In the genomic region with DNA sequence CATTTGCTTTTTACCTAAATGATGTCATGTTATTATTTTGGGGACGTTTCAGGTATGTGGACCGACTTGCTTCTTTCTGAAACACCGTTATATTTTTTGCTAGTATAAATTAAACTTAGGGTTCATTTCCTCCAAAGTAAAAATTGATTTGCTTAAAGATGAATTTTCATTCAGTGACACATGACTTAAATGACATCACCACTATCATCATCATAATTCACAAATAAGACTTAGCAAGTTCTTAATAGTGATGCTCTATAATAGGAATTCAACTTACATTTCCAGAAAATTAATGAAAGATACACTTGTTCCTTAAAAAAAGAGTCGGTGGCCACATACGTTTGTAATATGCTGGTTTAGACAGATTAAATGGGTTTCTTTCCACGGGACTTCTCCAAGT, we compare ENCODE assay signal across 27 cellular contexts. TPM values are rescaled to one million over a fixed set of nuclear protein-coding genes. Genes with fewer than 3 reads are reported as not detected.
DNase-seq lines count a peak whose midpoint lies in the region; ATAC-seq, FAIRE-seq and TF ChIP-seq lines count a peak whose summit lies in the region.
"Had no signal": no experiment of that assay in that cellular context is flagged by ENCODE, and none has a peak within 500 bp of the region (broad histone marks: within the 10 kb centered on the region; RNA-seq: fewer than 3 reads in every experiment).

No MANE protein-coding gene starts in this region.

- no peak for DNase-seq in activated CD4-positive, alpha-beta T cell treated with anti-CD3 and anti-CD28 coated beads, Interleukin-2, amount 10 ng/mL, durations not matched to agents 7 days and 5 days
- DNase-seq in activated CD4-positive, alpha-beta T cell treated with anti-CD3 and anti-CD28 coated beads for 48 hours: no peak
- DNase-seq in T-helper 17 cell: no peak
- DNase-seq in GM12878 (ENCODE audit: low read depth, low spot score): no peak
- DNase-seq in medulla oblongata (ENCODE audit: extremely low spot score): no peak
- DNase-seq: anterior cingulate cortex; BE2C; IMR-90; left lung; naive thymus-derived CD4-positive, alpha-beta T cell; NCI-H1105 treated with DMSO at 0.1 percent for 48 hours; NCI-H2029 treated with DMSO at 0.1 percent for 48 hours; NCI-H526; psoas muscle; Right ventricle myocardium superior; stimulated activated CD4-positive, alpha-beta T cell treated with anti-CD3 and anti-CD28 coated beads, Interleukin-4, amount 100 ng/mL, for 4 hours; stimulated activated naive CD4-positive, alpha-beta T cell treated with Interleukin-2 at 50 U/mL for 16 hours; T1000; thyroid gland had no signal

- H3K27me3 ChIP-seq in BLaER1 (no peaks in the 10 kb centered on the region), GM12878 (replicated peaks in 1 of 2; ENCODE audit: control insufficient read depth in 2 of 2, insufficient read depth in 2 of 2, low read length in 1 of 2) (no peaks in the 10 kb centered on the region)
- H3K27me3 ChIP-seq: thyroid gland had no signal

- peaks cover 90% of the 10 kb centered on the region for H3K36me3 Mint-ChIP-seq in activated CD4-positive, alpha-beta T cell treated with anti-CD3 and anti-CD28 coated beads, Interleukin-2, amount 10 ng/mL, durations not matched to agents 7 days and 5 days (ENCODE audit: low read depth)
- H3K36me3 Mint-ChIP-seq in T-helper 17 cell (ENCODE audit: low read depth): peaks cover 9% of the 10 kb centered on the region
- H3K36me3 Mint-ChIP-seq: mesothelial cell of epicardium had no signal

- no peak for TF ChIP-seq CTCF in GM12878 (IDR thresholded peaks at IDR 0.05 in 2 of 3, conservative IDR thresholded peaks at IDR 0.05 in 1 of 3; ENCODE audit: control insufficient read depth in 2 of 3, extremely low read depth in 1 of 3, insufficient read depth in 1 of 3, low read depth in 3 of 3, low read length in 3 of 3)

- H2AFZ ChIP-seq in GM12878 (ENCODE audit: control insufficient read depth, low read depth, low read length): no peak overlapping the region

- peak overlapping the region; percentile 33 for H3K27ac Mint-ChIP-seq in activated CD4-positive, alpha-beta T cell treated with anti-CD3 and anti-CD28 coated beads, Interleukin-2, amount 10 ng/mL, durations not matched to agents 7 days and 5 days
- H3K27ac Mint-ChIP-seq in T-helper 17 cell: peak overlapping the region; percentile 29
- H3K27ac Mint-ChIP-seq: mesothelial cell of epicardium had no signal

- no peak for TF ChIP-seq EP300 in GM12878 (IDR thresholded peaks at IDR 0.05; ENCODE audit: borderline replicate concordance in 1 of 2, control insufficient read depth in 1 of 2, low read depth in 2 of 2, low read length in 2 of 2)

- H3K27ac ChIP-seq in BLaER1 (0 out of 2 replicates have a peak overlapping the region, but pooled peaks have one; percentile 50), GM12878 (ENCODE audit: control insufficient read depth, insufficient read depth) (no peak overlapping the region)
- H3K27ac ChIP-seq: A549, left lung, psoas muscle, thyroid gland had no signal

- TF ChIP-seq RAD21 in GM12878 (IDR thresholded peaks at IDR 0.05; ENCODE audit: insufficient read depth, low read depth, low read length): no peak

- H3K36me3 ChIP-seq in BLaER1 (peaks cover 97% of the 10 kb centered on the region), GM12878 (ENCODE audit: control insufficient read depth in 2 of 2, insufficient read depth in 2 of 2, low read length in 1 of 2) (peaks cover 56 to 67% of the 10 kb centered on the region in 2 experiments)
- H3K36me3 ChIP-seq: BE2C, left lung, thyroid gland had no signal

- no peak overlapping the region for H3K4me3 Mint-ChIP-seq in activated CD4-positive, alpha-beta T cell treated with anti-CD3 and anti-CD28 coated beads, Interleukin-2, amount 10 ng/mL, durations not matched to agents 7 days and 5 days
- H3K4me3 Mint-ChIP-seq in T-helper 17 cell: no peak overlapping the region
- H3K4me3 Mint-ChIP-seq: mesothelial cell of epicardium had no signal

- no peaks in the 10 kb centered on the region for H3K9me3 ChIP-seq in BLaER1
- no peaks in the 10 kb centered on the region for H3K9me3 ChIP-seq in T-helper 17 cell (ENCODE audit: control insufficient read depth, low read length, poor library complexity, severe bottlenecking)
- no peaks in the 10 kb centered on the region for H3K9me3 ChIP-seq in GM12878 (replicated peaks; ENCODE audit: control insufficient read depth, insufficient read depth, low read length)
- H3K9me3 ChIP-seq: BE2C, left lung, psoas muscle, thyroid gland had no signal

- ATAC-seq in T-helper 17 cell (no peak), GM12878 (no peak), GM21515 (IDR thresholded peaks at IDR 0.05; ENCODE audit: unreplicated experiment) (no peak), GM18873 (IDR thresholded peaks at IDR 0.05; ENCODE audit: low FRiP score, unreplicated experiment) (no peak)
- ATAC-seq: A549, left lung, psoas muscle had no signal

- no TSS peak for BruUV-seq in GM12878 (replicated peaks; lab: Mats Ljungman, UMichigan)

- intact Hi-C loops in GM12878 (cut with micrococcal nuclease; ENCODE audit: unreplicated experiment): no loop called here

- SMC1A ChIA-PET in GM12878 (lab: Charles Lee; ENCODE audit: uncharacterized antibody, unreplicated experiment): interaction anchor here (1.0 to 3.2 kb wide), 6 partner anchors 10 to 173 kb away, joined by 3 to 11 read pairs (median 6); partner anchors contain the start of gene DUSP22

- peak overlapping the region; percentile 5; the same call in 1 of the 2 replicates for H3K4me3 ChIP-seq in BLaER1
- peak overlapping the region; percentile 59 for H3K4me3 ChIP-seq in GM12878
- H3K4me3 ChIP-seq: A549, left lung, psoas muscle, thyroid gland had no signal

- H4K20me1 ChIP-seq in BLaER1 (peaks cover 99% of the 10 kb centered on the region), GM12878 (ENCODE audit: control insufficient read depth, insufficient read depth) (peaks cover 32% of the 10 kb centered on the region)

- H3K9ac ChIP-seq in BLaER1 (peak overlapping the region; percentile 57), GM12878 (ENCODE audit: control insufficient read depth, insufficient read depth, low read length) (no peak overlapping the region)

- H3K79me2 ChIP-seq in GM12878 (ENCODE audit: control insufficient read depth, insufficient read depth, low read length): peaks cover 89% of the 10 kb centered on the region

- H3K4me2 ChIP-seq in BLaER1: peak overlapping the region; percentile 83
- H3K4me2 ChIP-seq in GM12878 (ENCODE audit: control insufficient read depth, insufficient read depth): peak overlapping the region; percentile 57

- TF ChIP-seq POLR2A in GM12878 (IDR thresholded peaks at IDR 0.05; ENCODE audit: low read depth, low read length): no peak

- H3K27me3 Mint-ChIP-seq in activated CD4-positive, alpha-beta T cell treated with anti-CD3 and anti-CD28 coated beads, Interleukin-2, amount 10 ng/mL, durations not matched to agents 7 days and 5 days: no peaks in the 10 kb centered on the region
- H3K27me3 Mint-ChIP-seq in T-helper 17 cell: peaks cover 6% of the 10 kb centered on the region
- H3K27me3 Mint-ChIP-seq: naive thymus-derived CD4-positive, alpha-beta T cell had no signal

- peaks cover 91% of the 10 kb centered on the region for H3K4me1 Mint-ChIP-seq in activated CD4-positive, alpha-beta T cell treated with anti-CD3 and anti-CD28 coated beads, Interleukin-2, amount 10 ng/mL, durations not matched to agents 7 days and 5 days
- H3K4me1 Mint-ChIP-seq in T-helper 17 cell: peaks cover 21% of the 10 kb centered on the region
- H3K4me1 Mint-ChIP-seq: mesothelial cell of epicardium had no signal

- H3K4me1 ChIP-seq in BLaER1 (peaks cover 99% of the 10 kb centered on the region), GM12878 (ENCODE audit: control insufficient read depth, insufficient read depth, low read length) (peaks cover 28% of the 10 kb centered on the region)
- H3K4me1 ChIP-seq: A549, BE2C, left lung, psoas muscle, thyroid gland had no signal

- no peaks in the 10 kb centered on the region for H3K9me3 Mint-ChIP-seq in activated CD4-positive, alpha-beta T cell treated with anti-CD3 and anti-CD28 coated beads, Interleukin-2, amount 10 ng/mL, durations not matched to agents 7 days and 5 days
- H3K9me3 Mint-ChIP-seq: mesothelial cell of epicardium; naive thymus-derived CD4-positive, alpha-beta T cell had no signal

- WGBS in GM12878 (ENCODE audit: insufficient coverage, insufficient replicate concordance, low lambda C conversion rate, missing lambda C conversion rate): 53% methylated on average over 6 of the region's 6 CpGs

- CTCF ChIA-PET in activated CD4-positive, alpha-beta T cell treated with anti-CD3 and anti-CD28 coated beads, Interleukin-2, amount 10 ng/mL, durations not matched to agents 7 days and 5 days (lab: Charles Lee): interaction anchor here (1.6 kb wide), 1 partner anchor 43 kb away, joined by 3 read pairs; no protein-coding TSS in a partner anchor
- CTCF ChIA-PET in GM12878 (lab: Yijun Ruan, JAX): interaction anchor here (1.0 to 2.1 kb wide), 2 partner anchors 10 to 174 kb away, joined by 3 to 13 read pairs; no protein-coding TSS in a partner anchor

- in situ Hi-C loops in GM12878 (cut with MboI): no loop called here

- POLR2A ChIA-PET in activated CD4-positive, alpha-beta T cell treated with anti-CD3 and anti-CD28 coated beads, Interleukin-2, amount 10 ng/mL, durations not matched to agents 7 days and 5 days (lab: Charles Lee): no interaction called here
- POLR2A ChIA-PET in GM12878 (lab: Charles Lee): interaction anchor here (1.1 to 1.7 kb wide), 5 partner anchors 10 to 211 kb away, joined by 3 to 4 read pairs (median 3); partner anchors contain the start of gene IRF4

- RAD21 ChIA-PET in GM12878 (lab: Charles Lee; ENCODE audit: unreplicated experiment): interaction anchor here (0.9 to 5.1 kb wide), 12 partner anchors 10 to 212 kb away, joined by 3 to 43 read pairs (median 5); partner anchors contain the start of gene IRF4

- no peak for FAIRE-seq in GM12878 (lab: Jason Lieb, UNC)
- FAIRE-seq: A549, bronchial epithelial cell had no signal

RNA-seq across cellular contexts. Expression of gene IRF4, which starts 9.3 kb away (rescaled TPM):
- 100 to 1,000 TPM; 111 to 126 TPM for total RNA-seq in activated CD4-positive, alpha-beta T cell treated with anti-CD3 and anti-CD28 coated beads, Interleukin-2, amount 10 ng/mL, durations not matched to agents 7 days and 5 days
- total RNA-seq in T-helper 17 cell (10 to 100 TPM; 16.6 to 32.8 TPM), GM12878 (2014; rRNA removed) (287 and 295 TPM in 2 replicates), GM12878 (2014; rRNA removed; fragmentation: Illumina TruSeq; extraction: Trizol) (217 and 228 TPM in 2 replicates), GM12878 (2021) (495 and 498 TPM in 2 replicates)
- total RNA-seq in GM12878 (2013; cell fraction: nucleolus; rRNA removed): 825 and 857 TPM in 2 replicates
- polyA plus RNA-seq in GM12878 (2011; ENCODE audit: low read depth): 299 TPM
- polyA plus RNA-seq in GM12878 (2011; rRNA removed) (252 and 320 TPM in 2 replicates), GM12878 (2014; fragmentation: Illumina TruSeq; extraction: Trizol) (223 and 228 TPM in 2 replicates), GM12878 (2014; fragmentation: Nextera tagmentation; extraction: Ambion mirVana) (10 to 100 TPM; 50.0 to 98.9 TPM), GM12878 (2014; rRNA removed) (187 and 205 TPM in 2 replicates), GM12878 (2016; fragmentation: Nextera tagmentation; extraction: Ambion mirVana) (100 to 1,000 TPM; 295 to 297 TPM)
- polyA plus RNA-seq in GM12878 (2011; cell fraction: cytosol; rRNA removed): 352 and 442 TPM in 2 replicates
- 848 and 1,001 TPM in 2 replicates for polyA plus RNA-seq in GM12878 (2011; cell fraction: nucleus; rRNA removed)
- 262 and 367 TPM in 2 replicates for polyA plus RNA-seq in GM12878 (2012)
- 364 and 403 TPM in 2 replicates for polyA minus RNA-seq in GM12878 (2011; rRNA and poly(A)+ RNA removed)
- polyA minus RNA-seq in GM12878 (2011; cell fraction: cytosol; rRNA and poly(A)+ RNA removed): 196 and 207 TPM in 2 replicates
- 241 and 321 TPM in 2 replicates for polyA minus RNA-seq in GM12878 (2011; cell fraction: nucleus; rRNA and poly(A)+ RNA removed)
- total RNA-seq: bronchial epithelial cell, glomerular endothelial cell, H4, IMR-90, mesothelial cell of epicardium had no signal
- polyA plus RNA-seq: IMR-90 had no signal
